1 cellular context compared by ENCODE assay signal in genomic region chr7:107889992-107890391, GRCh38.
TF ChIP-seq lines count a peak whose summit lies in the region.

No MANE protein-coding gene starts in this region.

TF ChIP-seq in K562, 482 proteins besides CTCF, POLR2A, EP300 and RAD21 (continued from another document):
- TF ChIP-seq YY1 (IDR thresholded peaks at IDR 0.05; ENCODE audit: borderline replicate concordance in 1 of 3, control insufficient read depth in 1 of 3, extremely low read depth in 1 of 3, insufficient read depth in 3 of 3, insufficient read length in 1 of 3, insufficient replicate concordance in 2 of 3, low read depth in 1 of 3, low read length in 2 of 3), result peak in 2 of 3 experiments; percentile 15 to 85
